In genomic region chr19:6739884-6740588, GRCh38 we compare ENCODE assay signal across 6 cellular contexts. TPM values are rescaled to one million over a fixed set of nuclear protein-coding genes. Genes with fewer than 3 reads are reported as not detected.
DNase-seq lines count a peak whose midpoint lies in the region; ATAC-seq lines count a peak whose summit lies in the region.

No MANE protein-coding gene starts in this region.

- DNase-seq in HAP-1 (ENCODE audit: low spot score in 2 of 2), result peak in 1 of 2 experiments; percentile 62
- DNase-seq in activated CD4-positive, alpha-beta memory T cell treated with anti-CD3 and anti-CD28 coated beads for 36 hours, result peak; percentile 48
- DNase-seq in left colon, result peak; percentile 60 to 72
- no peak for DNase-seq in NCI-H1436 treated with DMSO at 0.1 percent for 48 hours (lab: John Stamatoyannopoulos, UW)

- no peaks in the 10 kb centered on the region for H3K9me3 Mint-ChIP-seq in activated CD4-positive, alpha-beta memory T cell treated with anti-CD3 and anti-CD28 coated beads for 36 hours

- H3K4me3 Mint-ChIP-seq in activated CD4-positive, alpha-beta memory T cell treated with anti-CD3 and anti-CD28 coated beads for 36 hours, result peak overlapping the region; percentile 86

- peaks cover 34% of the 10 kb centered on the region for H3K36me3 ChIP-seq in HAP-1 (replicated peaks)

- peak overlapping the region; percentile 90 for H3K4me3 ChIP-seq in HAP-1

- H3K36me3 Mint-ChIP-seq in activated CD4-positive, alpha-beta memory T cell treated with anti-CD3 and anti-CD28 coated beads for 36 hours, result peaks cover 25% of the 10 kb centered on the region

- H3K4me1 ChIP-seq in HAP-1, result peaks cover 35% of the 10 kb centered on the region

- CTCF ChIA-PET in activated CD4-positive, alpha-beta memory T cell treated with anti-CD3 and anti-CD28 coated beads for 36 hours (lab: Charles Lee), result interaction anchor here (0.7 to 7.0 kb wide), 3 partner anchors 28 to 108 kb away, joined by 3 to 62 read pairs (median 28); no protein-coding TSS in a partner anchor

- POLR2A ChIA-PET in activated CD4-positive, alpha-beta memory T cell treated with anti-CD3 and anti-CD28 coated beads for 36 hours (lab: Charles Lee), result interaction anchor here (0.6 to 0.9 kb wide), 2 partner anchors 19 to 28 kb away, joined by 3 read pairs; partner anchors contain the start of gene SH2D3A

- no peaks in the 10 kb centered on the region for H3K27me3 ChIP-seq in HAP-1 (ENCODE audit: low read depth)

- in situ Hi-C loops in HAP-1 (cut with MboI; ENCODE audit: low sequenced_read_pairs), result loop anchor here (5.0 kb wide), 1 partner anchor 223 kb away; no protein-coding TSS in a partner anchor

- H3K4me1 Mint-ChIP-seq in activated CD4-positive, alpha-beta memory T cell treated with anti-CD3 and anti-CD28 coated beads for 36 hours (ENCODE audit: low read depth), result peaks cover 37% of the 10 kb centered on the region

- ATAC-seq in left colon (no peak), HG02798 (IDR thresholded peaks at IDR 0.05; ENCODE audit: poor library complexity, unreplicated experiment) (no peak)
- ATAC-seq in activated CD4-positive, CD25-positive, alpha-beta regulatory T cell treated with anti-CD3 and anti-CD28 coated beads, Interleukin-2, amount 50 U/mL, for 24 hours, result no peak

- intact Hi-C loops in activated CD4-positive, alpha-beta memory T cell treated with anti-CD3 and anti-CD28 coated beads for 36 hours (cut with micrococcal nuclease), result loop anchor here (5.0 to 10.0 kb wide), 3 partner anchors 123 to 365 kb away; partner anchors contain the start of genes ALKBH7 and PSPN
- intact Hi-C loops in left colon (cut with DNase I, micrococcal nuclease), result loop anchor here in 1 of 2 donors (10.0 kb wide), 1 partner anchor 115 kb away; no protein-coding TSS in a partner anchor

- H3K27ac Mint-ChIP-seq in activated CD4-positive, alpha-beta memory T cell treated with anti-CD3 and anti-CD28 coated beads for 36 hours, result peak overlapping the region; percentile 64

- H3K9me3 ChIP-seq in HAP-1, result no peaks in the 10 kb centered on the region

- H3K27me3 Mint-ChIP-seq in activated CD4-positive, alpha-beta memory T cell treated with anti-CD3 and anti-CD28 coated beads for 36 hours, result no peaks in the 10 kb centered on the region

RNA-seq across cellular contexts. Expression of gene TRIP10, which starts 0.6 kb away (rescaled TPM):
- 10 to 100 TPM; 55.9 to 56.2 TPM for total RNA-seq in activated CD4-positive, alpha-beta memory T cell treated with anti-CD3 and anti-CD28 coated beads for 36 hours
- 10 to 100 TPM; 73.6 to 73.9 TPM for total RNA-seq in left colon

RNA-seq across cellular contexts. Expression of gene GPR108, which starts 2.7 kb away (rescaled TPM):
- 10 to 100 TPM; 72.1 to 75.4 TPM for total RNA-seq in activated CD4-positive, alpha-beta memory T cell treated with anti-CD3 and anti-CD28 coated beads for 36 hours
- 100 to 1,000 TPM; 124 to 128 TPM for total RNA-seq in left colon

RNA-seq across cellular contexts. Expression of gene C3, which starts 19.6 kb away (rescaled TPM):
- 1 to 10 TPM; 1.2 to 2.4 TPM for total RNA-seq in activated CD4-positive, alpha-beta memory T cell treated with anti-CD3 and anti-CD28 coated beads for 36 hours
- total RNA-seq in left colon, result 100 to 1,000 TPM in 1 of 2 donors, 10 to 100 TPM in 1; 49.0 to 162 TPM

RNA-seq across cellular contexts. Expression of gene SH2D3A, which starts 27.2 kb away (rescaled TPM):
- total RNA-seq in activated CD4-positive, alpha-beta memory T cell treated with anti-CD3 and anti-CD28 coated beads for 36 hours, result 10 to 100 TPM; 17.1 to 18.2 TPM
- total RNA-seq in left colon, result 10 to 100 TPM; 46.7 to 52.1 TPM

RNA-seq across cellular contexts. Expression of gene VAV1, which starts 32.5 kb away (rescaled TPM):
- 10 to 100 TPM; 77.9 to 84.5 TPM for total RNA-seq in activated CD4-positive, alpha-beta memory T cell treated with anti-CD3 and anti-CD28 coated beads for 36 hours
- total RNA-seq in left colon, result 1 to 10 TPM; 8.2 to 8.5 TPM

Comparison
In these comparisons a context has a peak if more than half of its experiments do, and no peak if none do; other contexts are left out.
1. RNA of gene C3, which starts 19.6 kb away (total RNA-seq): 49.0 to 162 TPM in left colon; 1.2 to 2.4 TPM in activated CD4-positive, alpha-beta memory T cell treated with anti-CD3 and anti-CD28 coated beads for 36 hours; every median in the first group is over 10 times any median in the second.